ENCODE assay signal across 1 cellular context in the genomic region with DNA sequence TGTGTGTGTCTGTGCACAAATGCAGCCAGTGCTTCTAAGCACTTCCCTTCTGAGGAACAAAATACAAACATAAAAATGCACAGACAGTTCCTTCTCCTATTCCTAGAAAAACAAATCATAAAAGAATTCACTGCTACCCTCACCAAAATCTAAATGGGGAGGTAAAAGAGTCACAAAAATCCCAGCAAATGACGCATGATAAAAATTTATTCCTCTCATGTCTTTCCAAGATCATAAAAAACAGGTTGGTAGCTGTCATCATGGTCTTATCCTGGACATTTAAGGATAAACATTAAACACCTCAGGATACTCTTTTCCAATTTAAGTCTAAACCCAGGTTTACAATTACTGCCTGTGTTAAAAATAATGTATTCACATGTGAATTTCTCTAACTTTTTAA.
TF ChIP-seq lines count a peak whose summit lies in the region.

No MANE protein-coding gene starts in this region.

TF ChIP-seq in HEK293, 187 proteins besides CTCF, POLR2A, EP300 and RAD21 (continued from another document and continues in another):
- TF ChIP-seq ZNF394 (tag by site-specific recombination; IDR thresholded peaks at IDR 0.05; ENCODE audit: borderline replicate concordance) (peak; percentile 55), ZNF549 (tag by site-specific recombination; IDR thresholded peaks at IDR 0.05) (peak; percentile 11; the same call in 1 of the 2 replicates), RBAK (tag by site-specific recombination; IDR thresholded peaks at IDR 0.05) (no peak), INSM2 (tag by site-specific recombination; IDR thresholded peaks at IDR 0.05) (peak; percentile 91), ZNF211 (tag by site-specific recombination; IDR thresholded peaks at IDR 0.05; ENCODE audit: low read depth) (no peak), ZNF514 (tag by site-specific recombination; IDR thresholded peaks at IDR 0.05) (no peak), FEZF1 (tag by site-specific recombination; IDR thresholded peaks at IDR 0.05) (peak; percentile 93), ZNF600 (tag by site-specific recombination; IDR thresholded peaks at IDR 0.05) (no peak), ZNF214 (tag by site-specific recombination; IDR thresholded peaks at IDR 0.05; ENCODE audit: borderline replicate concordance) (no peak), ZNF768 (tag by site-specific recombination; IDR thresholded peaks at IDR 0.05) (peak; percentile 43; the same call in 1 of the 2 replicates), ZBTB1 (tag by site-specific recombination; IDR thresholded peaks at IDR 0.05) (peak; percentile 40; the same call in 1 of the 2 replicates), ZSCAN30 (tag by site-specific recombination; IDR thresholded peaks at IDR 0.05) (peak; percentile 26; the same call in 1 of the 2 replicates), ZNF274 (IDR thresholded peaks at IDR 0.05; ENCODE audit: low read length) (no peak), ZNF274 (tag by site-specific recombination; IDR thresholded peaks at IDR 0.05; ENCODE audit: borderline replicate concordance) (no peak), ZNF248 (tag by site-specific recombination; IDR thresholded peaks at IDR 0.05) (no peak), ZNF488 (tag by site-specific recombination; IDR thresholded peaks at IDR 0.05) (no peak), ZNF677 (tag by site-specific recombination; IDR thresholded peaks at IDR 0.05) (no peak), SALL2 (tag by site-specific recombination; IDR thresholded peaks at IDR 0.05; ENCODE audit: borderline replicate concordance) (no peak), ZNF292 (tag by site-specific recombination; IDR thresholded peaks at IDR 0.05; ENCODE audit: borderline replicate concordance, low read depth) (no peak), ZNF133 (tag by site-specific recombination; IDR thresholded peaks at IDR 0.05) (no peak), ZBTB49 (tag by site-specific recombination; IDR thresholded peaks at IDR 0.05; ENCODE audit: low read depth) (no peak), ZBTB20 (tag by site-specific recombination; IDR thresholded peaks at IDR 0.05) (no peak), ZNF16 (tag by site-specific recombination; IDR thresholded peaks at IDR 0.05; ENCODE audit: low read depth) (no peak), ZNF76 (tag by site-specific recombination; IDR thresholded peaks at IDR 0.05; ENCODE audit: borderline replicate concordance, low read depth) (no peak), ZNF311 (tag by site-specific recombination; IDR thresholded peaks at IDR 0.05; ENCODE audit: borderline replicate concordance) (no peak), ZNF571 (tag by site-specific recombination; IDR thresholded peaks at IDR 0.05) (no peak), ZNF174 (tag by site-specific recombination; IDR thresholded peaks at IDR 0.05) (no peak), MEIS1 (CRISPR knock-in tag; IDR thresholded peaks at IDR 0.05; ENCODE audit: borderline replicate concordance) (no peak), ZNF777 (tag by site-specific recombination; IDR thresholded peaks at IDR 0.05; ENCODE audit: borderline replicate concordance) (no peak), HIC1 (tag by site-specific recombination; IDR thresholded peaks at IDR 0.05) (0 out of 2 replicates have a peak, but pooled peaks have one; percentile 31), PRDM10 (tag by site-specific recombination; IDR thresholded peaks at IDR 0.05) (no peak), ZNF558 (tag by site-specific recombination; IDR thresholded peaks at IDR 0.05) (no peak), ZNF660 (tag by site-specific recombination; IDR thresholded peaks at IDR 0.05) (no peak), REPIN1 (tag by site-specific recombination; IDR thresholded peaks at IDR 0.05; ENCODE audit: low read depth) (no peak), ZNF112 (tag by site-specific recombination; IDR thresholded peaks at IDR 0.05) (no peak), ZNF837 (tag by site-specific recombination; IDR thresholded peaks at IDR 0.05) (no peak), ZFHX2 (tag by site-specific recombination; conservative IDR thresholded peaks at IDR 0.05) (no peak), ZNF449 (tag by site-specific recombination; IDR thresholded peaks at IDR 0.05) (no peak)
- TF ChIP-seq, protein P1, sequence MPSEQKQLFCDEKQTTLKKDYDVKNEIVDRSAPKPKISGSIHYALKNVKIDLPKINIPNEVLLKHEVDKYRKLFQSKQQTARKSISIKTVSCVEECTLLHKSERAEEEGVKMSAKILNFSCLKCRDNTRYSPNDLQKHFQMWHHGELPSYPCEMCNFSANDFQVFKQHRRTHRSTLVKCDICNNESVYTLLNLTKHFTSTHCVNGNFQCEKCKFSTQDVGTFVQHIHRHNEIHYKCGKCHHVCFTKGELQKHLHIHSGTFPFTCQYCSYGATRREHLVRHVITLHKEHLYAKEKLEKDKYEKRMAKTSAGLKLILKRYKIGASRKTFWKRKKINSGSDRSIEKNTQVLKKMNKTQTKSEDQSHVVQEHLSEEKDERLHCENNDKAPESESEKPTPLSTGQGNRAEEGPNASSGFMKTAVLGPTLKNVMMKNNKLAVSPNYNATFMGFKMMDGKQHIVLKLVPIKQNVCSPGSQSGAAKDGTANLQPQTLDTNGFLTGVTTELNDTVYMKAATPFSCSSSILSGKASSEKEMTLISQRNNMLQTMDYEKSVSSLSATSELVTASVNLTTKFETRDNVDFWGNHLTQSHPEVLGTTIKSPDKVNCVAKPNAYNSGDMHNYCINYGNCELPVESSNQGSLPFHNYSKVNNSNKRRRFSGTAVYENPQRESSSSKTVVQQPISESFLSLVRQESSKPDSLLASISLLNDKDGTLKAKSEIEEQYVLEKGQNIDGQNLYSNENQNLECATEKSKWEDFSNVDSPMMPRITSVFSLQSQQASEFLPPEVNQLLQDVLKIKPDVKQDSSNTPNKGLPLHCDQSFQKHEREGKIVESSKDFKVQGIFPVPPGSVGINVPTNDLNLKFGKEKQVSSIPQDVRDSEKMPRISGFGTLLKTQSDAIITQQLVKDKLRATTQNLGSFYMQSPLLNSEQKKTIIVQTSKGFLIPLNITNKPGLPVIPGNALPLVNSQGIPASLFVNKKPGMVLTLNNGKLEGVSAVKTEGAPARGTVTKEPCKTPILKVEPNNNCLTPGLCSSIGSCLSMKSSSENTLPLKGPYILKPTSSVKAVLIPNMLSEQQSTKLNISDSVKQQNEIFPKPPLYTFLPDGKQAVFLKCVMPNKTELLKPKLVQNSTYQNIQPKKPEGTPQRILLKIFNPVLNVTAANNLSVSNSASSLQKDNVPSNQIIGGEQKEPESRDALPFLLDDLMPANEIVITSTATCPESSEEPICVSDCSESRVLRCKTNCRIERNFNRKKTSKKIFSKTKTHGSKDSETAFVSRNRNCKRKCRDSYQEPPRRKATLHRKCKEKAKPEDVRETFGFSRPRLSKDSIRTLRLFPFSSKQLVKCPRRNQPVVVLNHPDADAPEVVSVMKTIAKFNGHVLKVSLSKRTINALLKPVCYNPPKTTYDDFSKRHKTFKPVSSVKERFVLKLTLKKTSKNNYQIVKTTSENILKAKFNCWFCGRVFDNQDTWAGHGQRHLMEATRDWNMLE (tag by site-specific recombination; conservative IDR thresholded peaks at IDR 0.05; ENCODE audit: low read depth): no peak
- TF ChIP-seq, protein P2, sequence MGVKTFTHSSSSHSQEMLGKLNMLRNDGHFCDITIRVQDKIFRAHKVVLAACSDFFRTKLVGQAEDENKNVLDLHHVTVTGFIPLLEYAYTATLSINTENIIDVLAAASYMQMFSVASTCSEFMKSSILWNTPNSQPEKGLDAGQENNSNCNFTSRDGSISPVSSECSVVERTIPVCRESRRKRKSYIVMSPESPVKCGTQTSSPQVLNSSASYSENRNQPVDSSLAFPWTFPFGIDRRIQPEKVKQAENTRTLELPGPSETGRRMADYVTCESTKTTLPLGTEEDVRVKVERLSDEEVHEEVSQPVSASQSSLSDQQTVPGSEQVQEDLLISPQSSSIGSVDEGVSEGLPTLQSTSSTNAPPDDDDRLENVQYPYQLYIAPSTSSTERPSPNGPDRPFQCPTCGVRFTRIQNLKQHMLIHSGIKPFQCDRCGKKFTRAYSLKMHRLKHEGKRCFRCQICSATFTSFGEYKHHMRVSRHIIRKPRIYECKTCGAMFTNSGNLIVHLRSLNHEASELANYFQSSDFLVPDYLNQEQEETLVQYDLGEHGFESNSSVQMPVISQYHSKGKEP (tag by site-specific recombination; IDR thresholded peaks at IDR 0.05): peak; percentile 75
